1 cellular context compared by ENCODE assay signal in the genomic region with DNA sequence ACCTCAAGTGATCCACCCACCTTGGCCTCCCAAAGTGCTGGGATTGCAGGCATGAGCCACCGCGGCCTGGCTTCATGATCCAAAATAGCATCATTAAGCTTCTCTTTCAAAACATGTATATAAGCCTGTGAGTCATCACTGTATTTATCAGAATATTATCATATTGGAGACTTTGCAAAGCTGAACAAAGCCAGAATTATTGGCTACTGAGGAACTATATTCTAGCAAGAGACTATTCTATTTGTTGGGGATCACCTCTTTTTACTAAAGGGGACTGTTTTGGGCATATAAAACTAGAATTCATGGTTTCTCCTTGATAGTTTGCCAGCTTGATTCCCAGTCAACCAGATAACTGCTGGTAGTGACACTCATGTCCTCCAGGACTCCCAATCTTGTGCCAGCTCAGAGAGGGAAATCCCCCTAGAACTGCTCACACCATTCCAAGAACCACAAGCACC.
TF ChIP-seq lines count a peak whose summit lies in the region.

No MANE protein-coding gene starts in this region.

TF ChIP-seq in IMR-90, 13 proteins besides CTCF, POLR2A, EP300 and RAD21:
- TF ChIP-seq FOS (IDR thresholded peaks at IDR 0.05; ENCODE audit: low read depth, low read length) (peak; percentile 58), RCOR1 (IDR thresholded peaks at IDR 0.05; ENCODE audit: insufficient replicate concordance, low read length) (peak; percentile 26), MAZ (IDR thresholded peaks at IDR 0.05; ENCODE audit: borderline replicate concordance, low read depth, low read length) (no peak)
